ENCODE assay signal across 24 cellular contexts in the genomic region with DNA sequence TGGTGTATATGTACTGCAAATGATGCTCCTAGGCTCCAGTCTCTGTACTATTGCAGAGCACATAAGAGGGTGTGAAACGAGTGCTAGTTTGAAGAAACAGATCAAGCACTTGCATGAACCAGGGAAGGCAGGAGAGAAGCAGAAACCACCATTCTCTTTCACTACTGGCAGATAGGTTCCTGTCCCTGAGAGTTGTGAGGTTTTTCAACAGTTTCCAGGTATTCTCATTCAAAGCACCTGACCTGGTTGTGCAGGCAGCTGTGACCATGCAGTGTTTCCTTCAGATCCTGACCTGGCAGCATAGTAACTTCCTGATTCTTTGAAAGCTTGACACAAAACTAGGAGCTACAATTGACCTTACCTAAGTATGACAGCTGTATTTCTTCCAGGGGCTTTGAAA.
"Had no signal": no experiment of that assay in that cellular context is flagged by ENCODE, and none has a peak within 500 bp of the region (broad histone marks: within the 10 kb centered on the region; RNA-seq: fewer than 3 reads in every experiment).

No MANE protein-coding gene starts in this region.

- H3K27ac Mint-ChIP-seq: activated CD4-positive, alpha-beta memory T cell treated with anti-CD3 and anti-CD28 coated beads for 36 hours; activated CD4-positive, alpha-beta T cell treated with anti-CD3 and anti-CD28 coated beads, Interleukin-2, amount 10 ng/mL, durations not matched to agents 24 days and 14 days; activated naive CD4-positive, alpha-beta T cell treated with anti-CD3 and anti-CD28 coated beads, Interleukin-2, amount 10 ng/mL, durations not matched to agents 7 days and 5 days; activated naive CD8-positive, alpha-beta T cell treated with anti-CD3 and anti-CD28 coated beads, Interleukin-2, amount 10 ng/mL, durations not matched to agents 7 days and 5 days; activated T-cell treated with anti-CD3 and anti-CD28 coated beads, Interleukin-2, amount 50 U/mL, for 24 hours; brain; natural killer cell treated with Interleukin-12 subunit alpha and Interleukin-12 subunit beta and Interleukin-15 and Interleukin-18, amount 100 ng/mL, for 72 hours; stimulated activated naive B cell treated with anti-CD40 and anti-IgM and Interleukin-4, amounts not matched to agents 10 μg/mL and 1 μg/mL and 100 μg/mL, for 72 hours had no signal

- ATAC-seq: left ventricle myocardium superior; mucosa of descending colon; natural killer cell treated with Interleukin-12 subunit alpha and Interleukin-12 subunit beta and Interleukin-15 and Interleukin-18, amount 100 ng/mL, for 72 hours; right cardiac atrium; stimulated activated naive B cell treated with anti-CD40 and anti-IgM and Interleukin-4, amounts not matched to agents 10 μg/mL and 1 μg/mL and 100 μg/mL, for 72 hours had no signal

- H3K36me3 ChIP-seq: ascending aorta, cardiac muscle cell, colonic mucosa, stomach, tibial nerve, WERI-Rb-1 had no signal

- H3K36me3 Mint-ChIP-seq: activated CD4-positive, alpha-beta memory T cell treated with anti-CD3 and anti-CD28 coated beads for 36 hours; activated naive CD4-positive, alpha-beta T cell treated with anti-CD3 and anti-CD28 coated beads, Interleukin-2, amount 10 ng/mL, durations not matched to agents 7 days and 5 days; activated naive CD8-positive, alpha-beta T cell treated with anti-CD3 and anti-CD28 coated beads, Interleukin-2, amount 10 ng/mL, durations not matched to agents 7 days and 5 days; brain; natural killer cell treated with Interleukin-12 subunit alpha and Interleukin-12 subunit beta and Interleukin-15 and Interleukin-18, amount 100 ng/mL, for 72 hours; stimulated activated naive B cell treated with anti-CD40 and anti-IgM and Interleukin-4, amounts not matched to agents 10 μg/mL and 1 μg/mL and 100 μg/mL, for 72 hours had no signal

- H3K27me3 Mint-ChIP-seq: activated CD4-positive, alpha-beta T cell treated with anti-CD3 and anti-CD28 coated beads, Interleukin-2, amount 10 ng/mL, durations not matched to agents 24 days and 14 days; activated naive CD4-positive, alpha-beta T cell treated with anti-CD3 and anti-CD28 coated beads, Interleukin-2, amount 10 ng/mL, durations not matched to agents 7 days and 5 days; activated naive CD8-positive, alpha-beta T cell treated with anti-CD3 and anti-CD28 coated beads, Interleukin-2, amount 10 ng/mL, durations not matched to agents 7 days and 5 days; natural killer cell treated with Interleukin-12 subunit alpha and Interleukin-12 subunit beta and Interleukin-15 and Interleukin-18, amount 100 ng/mL, for 72 hours; stimulated activated naive B cell treated with anti-CD40 and anti-IgM and Interleukin-4, amounts not matched to agents 10 μg/mL and 1 μg/mL and 100 μg/mL, for 72 hours had no signal

- H3K4me3 ChIP-seq: ascending aorta, cardiac muscle cell, colonic mucosa, mucosa of descending colon, stomach, tibial nerve had no signal

- H3K9me3 Mint-ChIP-seq: activated CD4-positive, alpha-beta memory T cell treated with anti-CD3 and anti-CD28 coated beads for 36 hours; activated CD4-positive, alpha-beta T cell treated with anti-CD3 and anti-CD28 coated beads, Interleukin-2, amount 10 ng/mL, durations not matched to agents 24 days and 14 days; activated naive CD4-positive, alpha-beta T cell treated with anti-CD3 and anti-CD28 coated beads, Interleukin-2, amount 10 ng/mL, durations not matched to agents 7 days and 5 days; activated naive CD8-positive, alpha-beta T cell treated with anti-CD3 and anti-CD28 coated beads, Interleukin-2, amount 10 ng/mL, durations not matched to agents 7 days and 5 days; activated T-cell treated with anti-CD3 and anti-CD28 coated beads, Interleukin-2, amount 50 U/mL, for 24 hours had no signal

- DNase-seq: activated CD4-positive, alpha-beta memory T cell treated with anti-CD3 and anti-CD28 coated beads for 36 hours; activated CD4-positive, alpha-beta T cell treated with anti-CD3 and anti-CD28 coated beads, Interleukin-2, amount 10 ng/mL, durations not matched to agents 24 days and 14 days; activated CD4-positive, CD25-positive, alpha-beta regulatory T cell treated with anti-CD3 and anti-CD28 coated beads, Interleukin-2, amount 50 U/mL, for 72 hours; activated CD8-positive, alpha-beta memory T cell treated with anti-CD3 and anti-CD28 coated beads, Interleukin-2, amount 50 U/mL, for 48 hours; activated gamma-delta T cell; activated naive CD4-positive, alpha-beta T cell treated with anti-CD3 and anti-CD28 coated beads, Interleukin-2, amount 10 ng/mL, durations not matched to agents 7 days and 5 days; activated naive CD8-positive, alpha-beta T cell treated with anti-CD3 and anti-CD28 coated beads, Interleukin-2, amount 10 ng/mL, durations not matched to agents 7 days and 5 days; activated T-cell treated with anti-CD3 and anti-CD28 coated beads, Interleukin-2, amount 50 U/mL, for 24 hours; cerebellar nuclear complex; colonic mucosa; effector CD8-positive, alpha-beta T cell; left ventricle myocardium superior; mucosa of descending colon; right cardiac atrium; stimulated activated CD4-positive, alpha-beta T cell treated with anti-CD3 and anti-CD28 coated beads, Interleukin-15, amount 100 ng/mL, for 24 hours; stimulated activated CD4-positive, alpha-beta T cell treated with anti-CD3 and anti-CD28 coated beads, Interleukin-2, amount 100 ng/mL, for 24 hours; stimulated activated naive B cell treated with anti-CD40 and anti-IgM and Interleukin-4, amounts not matched to agents 10 μg/mL and 1 μg/mL and 100 μg/mL, for 72 hours; stomach; WERI-Rb-1 had no signal

- H3K4me3 Mint-ChIP-seq: activated CD4-positive, alpha-beta memory T cell treated with anti-CD3 and anti-CD28 coated beads for 36 hours; activated CD4-positive, alpha-beta T cell treated with anti-CD3 and anti-CD28 coated beads, Interleukin-2, amount 10 ng/mL, durations not matched to agents 24 days and 14 days; activated naive CD4-positive, alpha-beta T cell treated with anti-CD3 and anti-CD28 coated beads, Interleukin-2, amount 10 ng/mL, durations not matched to agents 7 days and 5 days; activated naive CD8-positive, alpha-beta T cell treated with anti-CD3 and anti-CD28 coated beads, Interleukin-2, amount 10 ng/mL, durations not matched to agents 7 days and 5 days; activated T-cell treated with anti-CD3 and anti-CD28 coated beads, Interleukin-2, amount 50 U/mL, for 24 hours; brain; natural killer cell treated with Interleukin-12 subunit alpha and Interleukin-12 subunit beta and Interleukin-15 and Interleukin-18, amount 100 ng/mL, for 72 hours; stimulated activated naive B cell treated with anti-CD40 and anti-IgM and Interleukin-4, amounts not matched to agents 10 μg/mL and 1 μg/mL and 100 μg/mL, for 72 hours had no signal

- H3K27me3 ChIP-seq: ascending aorta, cardiac muscle cell, colonic mucosa, stomach, tibial nerve had no signal

- H3K4me1 Mint-ChIP-seq: activated CD4-positive, alpha-beta T cell treated with anti-CD3 and anti-CD28 coated beads, Interleukin-2, amount 10 ng/mL, durations not matched to agents 24 days and 14 days; activated naive CD4-positive, alpha-beta T cell treated with anti-CD3 and anti-CD28 coated beads, Interleukin-2, amount 10 ng/mL, durations not matched to agents 7 days and 5 days; activated naive CD8-positive, alpha-beta T cell treated with anti-CD3 and anti-CD28 coated beads, Interleukin-2, amount 10 ng/mL, durations not matched to agents 7 days and 5 days; brain; stimulated activated naive B cell treated with anti-CD40 and anti-IgM and Interleukin-4, amounts not matched to agents 10 μg/mL and 1 μg/mL and 100 μg/mL, for 72 hours had no signal
